2 cellular contexts compared by ENCODE assay signal in the genomic region with DNA sequence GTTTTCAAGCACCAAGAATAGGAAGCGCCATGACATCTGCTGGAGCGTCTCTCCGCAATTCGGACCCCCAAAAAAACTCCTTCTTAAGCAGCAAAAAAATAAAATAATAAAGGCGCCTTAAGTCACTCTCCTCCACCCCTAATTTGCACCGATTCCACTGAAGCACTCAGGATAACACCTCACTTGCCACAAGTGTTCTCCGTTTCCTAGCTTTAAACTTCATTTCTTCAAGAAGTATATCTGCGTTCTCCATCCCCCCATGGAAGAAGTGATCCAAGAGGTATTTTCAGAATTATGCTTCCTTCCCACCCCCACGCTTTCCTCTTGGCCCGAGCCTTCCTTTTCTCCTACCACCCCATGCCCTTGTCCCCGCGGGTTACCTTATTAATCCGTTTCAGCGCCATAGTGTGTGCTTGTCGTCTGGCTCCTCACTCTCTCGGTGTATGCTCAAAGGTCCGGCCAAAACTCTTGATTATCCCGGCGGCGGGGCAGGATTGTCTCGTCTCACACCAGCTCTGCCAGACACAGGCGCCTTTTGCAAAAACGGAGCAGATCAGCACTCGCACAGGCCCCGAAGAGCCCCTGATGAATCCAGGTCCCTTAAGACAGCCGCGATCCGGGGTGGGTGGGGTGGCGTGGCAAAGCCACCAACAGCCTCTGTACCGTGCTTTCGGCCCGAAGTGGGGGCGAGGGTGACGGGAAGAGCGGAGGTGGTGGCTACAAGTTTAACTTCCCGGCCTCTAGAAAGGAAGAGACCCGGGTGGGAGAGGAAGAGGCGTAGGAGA.
TF ChIP-seq lines count a peak whose summit lies in the region.

No MANE protein-coding gene starts in this region.

TF ChIP-seq in Ishikawa, 13 proteins besides CTCF, POLR2A, EP300 and RAD21:
- 0 out of 2 replicates have a peak, but pooled peaks have one; percentile 1 for TF ChIP-seq ZBTB7A (IDR thresholded peaks at IDR 0.05; ENCODE audit: low read depth)
- no peak for TF ChIP-seq CEBPB (IDR thresholded peaks at IDR 0.05)
TF ChIP-seq in Ishikawa: peak in this region for 1.

TF ChIP-seq in H1, 55 proteins besides CTCF, POLR2A, EP300 and RAD21:
- TF ChIP-seq JUND (IDR thresholded peaks at IDR 0.05; ENCODE audit: low read length) (no peak), SIRT6 (IDR thresholded peaks at IDR 0.05; ENCODE audit: low read length) (no peak), KDM5A (IDR thresholded peaks at IDR 0.05; ENCODE audit: low read length) (0 out of 2 replicates have a peak, but pooled peaks have one; percentile 14), CEBPB (IDR thresholded peaks at IDR 0.05; ENCODE audit: low read depth, low read length) (no peak), ATF3 (IDR thresholded peaks at IDR 0.05; ENCODE audit: insufficient read depth, low read depth, low read length) (no peak), SUZ12 (IDR thresholded peaks at IDR 0.05; ENCODE audit: low read length) (no peak), KDM4A (IDR thresholded peaks at IDR 0.05; ENCODE audit: low read depth, low read length, severe bottlenecking) (no peak), CHD1 (IDR thresholded peaks at IDR 0.05; ENCODE audit: low read depth, low read length) (no peak), SIN3A (conservative IDR thresholded peaks at IDR 0.05 in 1 of 2, IDR thresholded peaks at IDR 0.05 in 1 of 2; ENCODE audit: low read depth in 1 of 2, low read length in 2 of 2) (peak in 1 of 2 experiments; percentile 51; a peak in 2 of 4 replicates), BRCA1 (IDR thresholded peaks at IDR 0.05; ENCODE audit: low read depth, low read length) (no peak), CHD2 (IDR thresholded peaks at IDR 0.05; ENCODE audit: low read length) (no peak), POLR2AphosphoS5 (IDR thresholded peaks at IDR 0.05; ENCODE audit: low read depth, low read length) (no peak), SAP30 (IDR thresholded peaks at IDR 0.05; ENCODE audit: insufficient read depth, insufficient replicate concordance, low read length) (no peak), POU5F1 (IDR thresholded peaks at IDR 0.05; ENCODE audit: low read depth, low read length) (no peak), TCF12 (IDR thresholded peaks at IDR 0.05; ENCODE audit: low read depth, low read length) (no peak), EZH2 (IDR thresholded peaks at IDR 0.05; ENCODE audit: low read depth, low read length, severe bottlenecking) (no peak), MAFK (IDR thresholded peaks at IDR 0.05; ENCODE audit: low read depth, low read length) (no peak), ASH2L (IDR thresholded peaks at IDR 0.05; ENCODE audit: low read length) (no peak), JUN (IDR thresholded peaks at IDR 0.05; ENCODE audit: low read depth, low read length) (no peak), GABPA (IDR thresholded peaks at IDR 0.05; ENCODE audit: borderline replicate concordance, insufficient read depth, low read length) (no peak), SP1 (IDR thresholded peaks at IDR 0.05; ENCODE audit: low read depth, low read length) (0 out of 2 replicates have a peak, but pooled peaks have one; percentile 10), PHF8 (conservative IDR thresholded peaks at IDR 0.05; ENCODE audit: low read depth, low read length) (no peak), SP4 (IDR thresholded peaks at IDR 0.05; ENCODE audit: low read length) (no peak), MAX (IDR thresholded peaks at IDR 0.05) (no peak)
- TF ChIP-seq, protein P1, sequence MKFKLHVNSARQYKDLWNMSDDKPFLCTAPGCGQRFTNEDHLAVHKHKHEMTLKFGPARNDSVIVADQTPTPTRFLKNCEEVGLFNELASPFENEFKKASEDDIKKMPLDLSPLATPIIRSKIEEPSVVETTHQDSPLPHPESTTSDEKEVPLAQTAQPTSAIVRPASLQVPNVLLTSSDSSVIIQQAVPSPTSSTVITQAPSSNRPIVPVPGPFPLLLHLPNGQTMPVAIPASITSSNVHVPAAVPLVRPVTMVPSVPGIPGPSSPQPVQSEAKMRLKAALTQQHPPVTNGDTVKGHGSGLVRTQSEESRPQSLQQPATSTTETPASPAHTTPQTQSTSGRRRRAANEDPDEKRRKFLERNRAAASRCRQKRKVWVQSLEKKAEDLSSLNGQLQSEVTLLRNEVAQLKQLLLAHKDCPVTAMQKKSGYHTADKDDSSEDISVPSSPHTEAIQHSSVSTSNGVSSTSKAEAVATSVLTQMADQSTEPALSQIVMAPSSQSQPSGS (IDR thresholded peaks at IDR 0.05; ENCODE audit: low read length) = no peak
